Comparison of ENCODE assay signal across 33 cellular contexts in the genomic region with DNA sequence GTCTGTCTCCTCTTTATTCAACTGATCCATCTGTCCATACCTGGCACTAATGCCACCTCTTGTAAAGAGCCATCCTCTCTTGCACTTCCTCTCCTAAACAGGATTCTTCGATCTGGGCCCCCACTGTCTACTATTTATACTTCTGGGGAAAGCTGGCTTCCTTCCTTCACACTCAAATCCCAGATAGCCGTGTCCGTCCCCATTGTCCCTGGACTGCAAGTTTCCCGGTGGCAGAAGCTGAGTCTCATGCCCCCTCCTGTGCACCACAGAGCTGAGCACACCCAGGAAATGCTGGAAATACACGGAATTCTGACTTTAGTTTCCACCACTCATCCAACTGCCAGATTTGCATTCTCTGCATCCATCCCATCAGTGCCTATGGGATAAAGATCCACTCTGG.
"Had no signal": no experiment of that assay in that cellular context is flagged by ENCODE, and none has a peak within 500 bp of the region (broad histone marks: within the 10 kb centered on the region; RNA-seq: fewer than 3 reads in every experiment).

No MANE protein-coding gene starts in this region.

- DNase-seq: activated B cell treated with CpG ODN at 0.5 μM for 24 hours; activated CD4-positive, alpha-beta memory T cell treated with anti-CD3 and anti-CD28 coated beads for 36 hours; activated CD4-positive, alpha-beta T cell treated with anti-CD3 and anti-CD28 coated beads for 4 hours; activated CD4-positive, alpha-beta T cell treated with anti-CD3 and anti-CD28 coated beads, Interleukin-2, amount 50 U/mL, for 1 hour; activated CD4-positive, CD25-positive, alpha-beta regulatory T cell treated with anti-CD3 and anti-CD28 coated beads, Interleukin-2, amount 50 U/mL, for 72 hours; activated CD8-positive, alpha-beta memory T cell treated with anti-CD3 and anti-CD28 coated beads, Interleukin-2, amount 50 U/mL, for 4 hours; activated effector memory CD4-positive, alpha-beta T cell treated with Interleukin-2 at 50 U/mL for 16 hours; activated naive CD4-positive, alpha-beta T cell treated with anti-CD3 and anti-CD28 coated beads, Interleukin-2, amount 50 U/mL, for 16 hours; activated naive CD8-positive, alpha-beta T cell treated with anti-CD3 and anti-CD28 coated beads for 36 hours; activated T-cell treated with anti-CD3 and anti-CD28 coated beads, Interleukin-2, amount 50 U/mL, for 48 hours; amniotic stem cell; aorta; brain microvascular endothelial cell; Kasumi-1; KG1; MG63; NCI-H1048; NCI-H1105 treated with DMSO at 0.1 percent for 48 hours; NCI-H1436; NCI-H1694; NCI-H1930; NCI-H2081 treated with DMSO at 0.1 percent for 48 hours; NCI-H2171; NCI-H226; NK-92 treated with Interleukin-12 subunit alpha and Interleukin-12 subunit beta, amount 100 ng/mL, for 24 hours; PC-3; Peyer's patch; RPMI8226; SW 1271; T-helper 1 cell; T-helper 2 cell; T-helper 9 cell had no signal

- ATAC-seq: PC-3 had no signal

- H3K4me3 ChIP-seq: MG63, Peyer's patch had no signal

- H3K36me3 ChIP-seq: brain microvascular endothelial cell, MG63, Peyer's patch had no signal

- H3K27ac ChIP-seq: brain microvascular endothelial cell, Peyer's patch, VCaP had no signal

- H3K4me1 ChIP-seq: Peyer's patch had no signal

- H3K27me3 ChIP-seq: brain microvascular endothelial cell, Peyer's patch had no signal

- H3K9me3 ChIP-seq: MG63, Peyer's patch had no signal
